ENCODE assay signal across 8 cellular contexts in the genomic region with DNA sequence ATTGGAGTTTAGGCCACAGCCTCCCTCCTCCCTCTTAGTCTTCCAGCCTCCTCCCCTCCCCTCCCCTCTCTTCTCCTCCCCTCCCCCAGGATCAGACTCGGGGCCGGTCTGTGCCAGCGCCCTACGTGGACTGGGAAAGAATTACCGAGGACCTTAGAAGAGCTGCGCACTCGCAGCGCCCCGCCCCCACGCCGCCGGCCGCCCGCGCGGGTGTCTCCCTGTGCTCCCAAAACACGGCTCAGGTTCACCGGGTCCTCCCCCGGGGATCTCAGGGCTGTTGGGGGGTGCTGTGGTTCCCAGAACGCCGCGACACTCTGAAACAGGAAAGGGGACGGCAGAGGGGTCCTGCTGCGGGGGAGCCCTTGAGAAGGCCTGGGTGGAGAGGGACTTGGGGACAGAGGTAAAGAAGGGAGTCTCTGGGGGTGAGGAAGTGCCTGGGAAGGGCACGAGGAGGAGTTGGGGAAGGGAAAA.
DNase-seq lines count a peak whose midpoint lies in the region; ATAC-seq, FAIRE-seq and TF ChIP-seq lines count a peak whose summit lies in the region.

No MANE protein-coding gene starts in this region.

- TF ChIP-seq EP300 in Ishikawa (IDR thresholded peaks at IDR 0.05; ENCODE audit: borderline replicate concordance) (no peak; the same call in 1 of the 2 replicates), neural cell (conservative IDR thresholded peaks at IDR 0.05; ENCODE audit: poor library complexity, severe bottlenecking) (peak; percentile 16)

- H3K4me1 ChIP-seq in CD4-positive, CD25-positive, alpha-beta regulatory T cell (ENCODE audit: control insufficient read depth, insufficient read depth, low read length, poor library complexity, severe bottlenecking) = peaks cover 36% of the 10 kb centered on the region
- peaks cover 6% of the 10 kb centered on the region for H3K4me1 ChIP-seq in upper lobe of right lung

- H3K27me3 ChIP-seq in CD4-positive, CD25-positive, alpha-beta regulatory T cell (ENCODE audit: control insufficient read depth, insufficient read depth, low read length) = no peaks in the 10 kb centered on the region
- no peaks in the 10 kb centered on the region for H3K27me3 ChIP-seq in neural cell (ENCODE audit: insufficient read depth, low read depth, low read length)
- no peaks in the 10 kb centered on the region for H3K27me3 ChIP-seq in upper lobe of right lung

- H3K36me3 ChIP-seq in CD4-positive, CD25-positive, alpha-beta regulatory T cell (ENCODE audit: control insufficient read depth, insufficient read depth, low read length) = no peaks in the 10 kb centered on the region
- no peaks in the 10 kb centered on the region for H3K36me3 ChIP-seq in neural cell (ENCODE audit: insufficient read depth, low read length)
- H3K36me3 ChIP-seq in upper lobe of right lung = no peaks in the 10 kb centered on the region

- H2AFZ ChIP-seq in neural cell (ENCODE audit: low read depth, low read length) = no peak overlapping the region

- H3F3A ChIP-seq in neural cell (ENCODE audit: insufficient read depth, low read length, poor library complexity, severe bottlenecking) = no peaks in the 10 kb centered on the region

- DNase-seq in CD4-positive, CD25-positive, alpha-beta regulatory T cell = peak; percentile 31 to 70 (median 59)
- DNase-seq in RPMI7951 (ENCODE audit: low read depth) (peak; percentile 89), frontal cortex (ENCODE audit: low spot score in 2 of 2) (peak; percentile 76 to 85), upper lobe of right lung (peak; percentile 84)
- DNase-seq in activated naive CD4-positive, alpha-beta T cell treated with Interleukin-2 at 50 U/mL for 16 hours = peak; percentile 55

- TF ChIP-seq CTCF in neural cell (IDR thresholded peaks at IDR 0.05; ENCODE audit: poor library complexity, severe bottlenecking) = no peak
- no peak for TF ChIP-seq CTCF in upper lobe of right lung (IDR thresholded peaks at IDR 0.05)

- peak overlapping the region in 2 of 3 donors; percentile 67 to 82 for H3K27ac Mint-ChIP-seq in CD4-positive, CD25-positive, alpha-beta regulatory T cell

- peak overlapping the region in 3 of 4 donors; percentile 77 to 84 (median 79) for H3K4me3 Mint-ChIP-seq in CD4-positive, CD25-positive, alpha-beta regulatory T cell

- H3K36me3 Mint-ChIP-seq in CD4-positive, CD25-positive, alpha-beta regulatory T cell = no peaks in the 10 kb centered on the region

- no peak overlapping the region for H3K9ac ChIP-seq in neural cell (ENCODE audit: low read length)

- no peaks in the 10 kb centered on the region for H3K27me3 Mint-ChIP-seq in CD4-positive, CD25-positive, alpha-beta regulatory T cell

- H3K9me3 ChIP-seq in CD4-positive, CD25-positive, alpha-beta regulatory T cell (ENCODE audit: control insufficient read depth in 2 of 2, low read length in 2 of 2) = no peaks in the 10 kb centered on the region
- H3K9me3 ChIP-seq in neural cell (ENCODE audit: low read length) (no peaks in the 10 kb centered on the region), upper lobe of right lung (no peaks in the 10 kb centered on the region)

- H3K79me2 ChIP-seq in neural cell (replicated peaks; ENCODE audit: insufficient read depth, low read length) = no peaks in the 10 kb centered on the region

- peak overlapping the region; percentile 84 for H3K27ac ChIP-seq in CD4-positive, CD25-positive, alpha-beta regulatory T cell (ENCODE audit: insufficient read depth, low read length, poor library complexity, severe bottlenecking)
- H3K27ac ChIP-seq in neural cell (ENCODE audit: low read length) (no peak overlapping the region), upper lobe of right lung (no peak overlapping the region)

- H3K4me1 Mint-ChIP-seq in CD4-positive, CD25-positive, alpha-beta regulatory T cell = peaks cover 14 to 42% (median 23%) of the 10 kb centered on the region in 4 donors

- H3K9me2 ChIP-seq in neural cell (ENCODE audit: insufficient read depth, low read length) = no peaks in the 10 kb centered on the region

- H3K4me2 ChIP-seq in neural cell (ENCODE audit: low read length) = no peak overlapping the region

- H4K20me1 ChIP-seq in neural cell (ENCODE audit: insufficient read depth) = no peaks in the 10 kb centered on the region

- no peak for FAIRE-seq in frontal cortex (lab: Jason Lieb, UNC)

- TF ChIP-seq RAD21 in Ishikawa (IDR thresholded peaks at IDR 0.05; ENCODE audit: low read depth) = no peak
- TF ChIP-seq RAD21 in neural cell (conservative IDR thresholded peaks at IDR 0.05) = peak; percentile 27

- intact Hi-C loops in upper lobe of right lung (cut with DNase I) = no loop called here

- H3K9me3 Mint-ChIP-seq in CD4-positive, CD25-positive, alpha-beta regulatory T cell = peaks cover 0 to 1% (median 0%) of the 10 kb centered on the region in 7 donors

- no peak overlapping the region for H3K4me3 ChIP-seq in CD4-positive, CD25-positive, alpha-beta regulatory T cell (ENCODE audit: low read depth, low read length)
- H3K4me3 ChIP-seq in neural cell (ENCODE audit: low read length) (peak overlapping the region; percentile 10), upper lobe of right lung (no peak overlapping the region)

- ATAC-seq in CD4-positive, CD25-positive, alpha-beta regulatory T cell (ENCODE audit: low read depth in 2 of 2) = no peak
- ATAC-seq in upper lobe of right lung (peak; percentile 95), HG02938 (IDR thresholded peaks at IDR 0.05; ENCODE audit: unreplicated experiment) (no peak)

TF ChIP-seq in Ishikawa, 13 proteins besides CTCF, POLR2A, EP300 and RAD21:
- TF ChIP-seq MAX (IDR thresholded peaks at IDR 0.05) = no peak
- peak; percentile 47; the same call in 1 of the 2 replicates for TF ChIP-seq TCF12 (IDR thresholded peaks at IDR 0.05; ENCODE audit: low read depth)
- 0 out of 2 replicates have a peak, but pooled peaks have one; percentile 18 for TF ChIP-seq NFIC (IDR thresholded peaks at IDR 0.05)

TF ChIP-seq in neural cell, 6 proteins besides CTCF, POLR2A, EP300 and RAD21:
- TF ChIP-seq MXI1 (conservative IDR thresholded peaks at IDR 0.05; ENCODE audit: poor library complexity, severe bottlenecking) (no peak), SMC3 (conservative IDR thresholded peaks at IDR 0.05; ENCODE audit: poor library complexity) (no peak), POLR2AphosphoS5 (IDR thresholded peaks at IDR 0.05) (no peak), EZH2 (IDR thresholded peaks at IDR 0.05; ENCODE audit: borderline replicate concordance, insufficient read depth, low read length, poor library complexity, severe bottlenecking) (no peak), TAF1 (IDR thresholded peaks at IDR 0.05; ENCODE audit: low read depth) (no peak)
- TF ChIP-seq, protein P1, sequence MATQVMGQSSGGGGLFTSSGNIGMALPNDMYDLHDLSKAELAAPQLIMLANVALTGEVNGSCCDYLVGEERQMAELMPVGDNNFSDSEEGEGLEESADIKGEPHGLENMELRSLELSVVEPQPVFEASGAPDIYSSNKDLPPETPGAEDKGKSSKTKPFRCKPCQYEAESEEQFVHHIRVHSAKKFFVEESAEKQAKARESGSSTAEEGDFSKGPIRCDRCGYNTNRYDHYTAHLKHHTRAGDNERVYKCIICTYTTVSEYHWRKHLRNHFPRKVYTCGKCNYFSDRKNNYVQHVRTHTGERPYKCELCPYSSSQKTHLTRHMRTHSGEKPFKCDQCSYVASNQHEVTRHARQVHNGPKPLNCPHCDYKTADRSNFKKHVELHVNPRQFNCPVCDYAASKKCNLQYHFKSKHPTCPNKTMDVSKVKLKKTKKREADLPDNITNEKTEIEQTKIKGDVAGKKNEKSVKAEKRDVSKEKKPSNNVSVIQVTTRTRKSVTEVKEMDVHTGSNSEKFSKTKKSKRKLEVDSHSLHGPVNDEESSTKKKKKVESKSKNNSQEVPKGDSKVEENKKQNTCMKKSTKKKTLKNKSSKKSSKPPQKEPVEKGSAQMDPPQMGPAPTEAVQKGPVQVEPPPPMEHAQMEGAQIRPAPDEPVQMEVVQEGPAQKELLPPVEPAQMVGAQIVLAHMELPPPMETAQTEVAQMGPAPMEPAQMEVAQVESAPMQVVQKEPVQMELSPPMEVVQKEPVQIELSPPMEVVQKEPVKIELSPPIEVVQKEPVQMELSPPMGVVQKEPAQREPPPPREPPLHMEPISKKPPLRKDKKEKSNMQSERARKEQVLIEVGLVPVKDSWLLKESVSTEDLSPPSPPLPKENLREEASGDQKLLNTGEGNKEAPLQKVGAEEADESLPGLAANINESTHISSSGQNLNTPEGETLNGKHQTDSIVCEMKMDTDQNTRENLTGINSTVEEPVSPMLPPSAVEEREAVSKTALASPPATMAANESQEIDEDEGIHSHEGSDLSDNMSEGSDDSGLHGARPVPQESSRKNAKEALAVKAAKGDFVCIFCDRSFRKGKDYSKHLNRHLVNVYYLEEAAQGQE (IDR thresholded peaks at IDR 0.05; ENCODE audit: borderline replicate concordance) = no peak
